8 cellular contexts compared by ENCODE assay signal in genomic region chr14:103522028-103522581, GRCh38. TPM values are rescaled to one million over a fixed set of nuclear protein-coding genes. Genes with fewer than 3 reads are reported as not detected.
DNase-seq lines count a peak whose midpoint lies in the region; ATAC-seq lines count a peak whose summit lies in the region.

No MANE protein-coding gene starts in this region.

- no peaks in the 10 kb centered on the region for H3K36me3 ChIP-seq in skeletal muscle satellite cell (ENCODE audit: insufficient read depth, low read length)

- H3K36me3 Mint-ChIP-seq in activated T-cell treated with anti-CD3 and anti-CD28 coated beads, Interleukin-2, amount 50 U/mL, for 24 hours (ENCODE audit: low read depth), result no peaks in the 10 kb centered on the region
- H3K36me3 Mint-ChIP-seq in activated T-helper 1 cell treated with anti-CD3 and anti-CD28 coated beads, Interleukin-12 subunit alpha, Interleukin-12 subunit beta, Interleukin-2, Interleukin-4 antibody, amounts not matched to agents 30 ng/mL and 10 ng/mL and 1 ng/mL, durations not matched to agents 14 hours and 24 hours and 36 hours (ENCODE audit: low read depth), result no peaks in the 10 kb centered on the region

- H3K27me3 Mint-ChIP-seq in activated T-cell treated with anti-CD3 and anti-CD28 coated beads, Interleukin-2, amount 50 U/mL, for 24 hours, result peaks cover 26% of the 10 kb centered on the region
- H3K27me3 Mint-ChIP-seq in activated T-helper 1 cell treated with anti-CD3 and anti-CD28 coated beads, Interleukin-12 subunit alpha, Interleukin-12 subunit beta, Interleukin-2, Interleukin-4 antibody, amounts not matched to agents 30 ng/mL and 10 ng/mL and 1 ng/mL, durations not matched to agents 14 hours and 24 hours and 36 hours (ENCODE audit: insufficient read depth), result peaks cover 19% of the 10 kb centered on the region

- peak overlapping the region; percentile 18 for H3K27ac Mint-ChIP-seq in activated T-cell treated with anti-CD3 and anti-CD28 coated beads, Interleukin-2, amount 50 U/mL, for 24 hours
- H3K27ac Mint-ChIP-seq in activated T-helper 1 cell treated with anti-CD3 and anti-CD28 coated beads, Interleukin-12 subunit alpha, Interleukin-12 subunit beta, Interleukin-2, Interleukin-4 antibody, amounts not matched to agents 30 ng/mL and 10 ng/mL and 1 ng/mL, durations not matched to agents 14 hours and 24 hours and 36 hours, result no peak overlapping the region

- peak overlapping the region; percentile 61 for H3K4me3 ChIP-seq in skeletal muscle satellite cell (ENCODE audit: low read length)

- H3K4me2 ChIP-seq in skeletal muscle satellite cell (ENCODE audit: low read length), result peak overlapping the region; percentile 79

- no peak for DNase-seq in activated T-cell treated with anti-CD3 and anti-CD28 coated beads, Interleukin-2, amount 50 U/mL, for 24 hours
- DNase-seq in activated T-cell treated with anti-CD3 and anti-CD28 coated beads, Interleukin-2, amount 50 U/mL, for 48 hours, result no peak
- no peak for DNase-seq in activated T-helper 1 cell treated with anti-CD3 and anti-CD28 coated beads, Interleukin-12 subunit alpha, Interleukin-12 subunit beta, Interleukin-2, Interleukin-4 antibody, amounts not matched to agents 30 ng/mL and 10 ng/mL and 1 ng/mL, durations not matched to agents 14 hours and 24 hours and 36 hours (ENCODE audit: low spot score)
- DNase-seq in left ventricle myocardium superior, result peak; percentile 64
- no peak for DNase-seq in activated effector memory CD4-positive, alpha-beta T cell treated with anti-CD3 and anti-CD28 coated beads, Interleukin-2, amount 50 U/mL, for 16 hours

- peaks cover 27% of the 10 kb centered on the region for H3K27me3 ChIP-seq in skeletal muscle satellite cell (ENCODE audit: control insufficient read depth, insufficient read depth, low read length)

- H3K9me3 ChIP-seq in skeletal muscle satellite cell (replicated peaks; ENCODE audit: low read length), result no peaks in the 10 kb centered on the region

- intact Hi-C loops in activated T-helper 1 cell treated with anti-CD3 and anti-CD28 coated beads, Interleukin-12 subunit alpha, Interleukin-12 subunit beta, Interleukin-2, Interleukin-4 antibody, amounts not matched to agents 30 ng/mL and 10 ng/mL and 1 ng/mL, durations not matched to agents 14 hours and 24 hours and 36 hours (cut with micrococcal nuclease), result loop anchor here (10.0 kb wide), 1 partner anchor 187 kb away; the partner anchor contains the start of gene EIF5
- intact Hi-C loops in left ventricle myocardium superior (cut with micrococcal nuclease), result no loop called here

- H3K9me3 Mint-ChIP-seq in activated T-cell treated with anti-CD3 and anti-CD28 coated beads, Interleukin-2, amount 50 U/mL, for 24 hours, result no peaks in the 10 kb centered on the region
- H3K9me3 Mint-ChIP-seq in activated T-helper 1 cell treated with anti-CD3 and anti-CD28 coated beads, Interleukin-12 subunit alpha, Interleukin-12 subunit beta, Interleukin-2, Interleukin-4 antibody, amounts not matched to agents 30 ng/mL and 10 ng/mL and 1 ng/mL, durations not matched to agents 14 hours and 24 hours and 36 hours, result no peaks in the 10 kb centered on the region

- H3K4me3 Mint-ChIP-seq in activated T-cell treated with anti-CD3 and anti-CD28 coated beads, Interleukin-2, amount 50 U/mL, for 24 hours, result peak overlapping the region; percentile 36
- peak overlapping the region; percentile 33 for H3K4me3 Mint-ChIP-seq in activated T-helper 1 cell treated with anti-CD3 and anti-CD28 coated beads, Interleukin-12 subunit alpha, Interleukin-12 subunit beta, Interleukin-2, Interleukin-4 antibody, amounts not matched to agents 30 ng/mL and 10 ng/mL and 1 ng/mL, durations not matched to agents 14 hours and 24 hours and 36 hours

- ATAC-seq in left ventricle myocardium superior (no peak), HG02970 (IDR thresholded peaks at IDR 0.05; ENCODE audit: low FRiP score, unreplicated experiment) (no peak), HG03520 (IDR thresholded peaks at IDR 0.05; ENCODE audit: unreplicated experiment) (no peak)

- H3K4me1 ChIP-seq in skeletal muscle satellite cell (ENCODE audit: control insufficient read depth, insufficient read depth, low read length), result peaks cover 25% of the 10 kb centered on the region

- peaks cover 13% of the 10 kb centered on the region for H3K4me1 Mint-ChIP-seq in activated T-cell treated with anti-CD3 and anti-CD28 coated beads, Interleukin-2, amount 50 U/mL, for 24 hours (ENCODE audit: low read depth)
- peaks cover 8% of the 10 kb centered on the region for H3K4me1 Mint-ChIP-seq in activated T-helper 1 cell treated with anti-CD3 and anti-CD28 coated beads, Interleukin-12 subunit alpha, Interleukin-12 subunit beta, Interleukin-2, Interleukin-4 antibody, amounts not matched to agents 30 ng/mL and 10 ng/mL and 1 ng/mL, durations not matched to agents 14 hours and 24 hours and 36 hours (ENCODE audit: low read depth)

- no peak overlapping the region for H3K9ac ChIP-seq in skeletal muscle satellite cell (ENCODE audit: low read depth, low read length)

RNA-seq across cellular contexts. Expression of gene CKB, which starts 0.5 kb away (rescaled TPM):
- 13.7 and 16.0 TPM in 2 replicates for total RNA-seq in activated T-helper 1 cell treated with anti-CD3 and anti-CD28 coated beads, Interleukin-12 subunit alpha, Interleukin-12 subunit beta, Interleukin-2, Interleukin-4 antibody, amounts not matched to agents 30 ng/mL and 10 ng/mL and 1 ng/mL, durations not matched to agents 14 hours and 24 hours and 36 hours
- 533 TPM for total RNA-seq in left ventricle myocardium superior
- total RNA-seq in skeletal muscle satellite cell (2012; rRNA removed), result 22.1 and 70.3 TPM in 2 replicates

RNA-seq across cellular contexts. Expression of gene TRMT61A, which starts 6.9 kb away (rescaled TPM):
- total RNA-seq in activated T-helper 1 cell treated with anti-CD3 and anti-CD28 coated beads, Interleukin-12 subunit alpha, Interleukin-12 subunit beta, Interleukin-2, Interleukin-4 antibody, amounts not matched to agents 30 ng/mL and 10 ng/mL and 1 ng/mL, durations not matched to agents 14 hours and 24 hours and 36 hours, result 23.4 and 23.7 TPM in 2 replicates
- total RNA-seq in left ventricle myocardium superior, result 5.5 TPM
- 14.9 and 17.0 TPM in 2 replicates for total RNA-seq in skeletal muscle satellite cell (2012; rRNA removed)

RNA-seq across cellular contexts. Expression of gene BAG5, which starts 40.4 kb away (rescaled TPM):
- 33.8 and 34.1 TPM in 2 replicates for total RNA-seq in activated T-helper 1 cell treated with anti-CD3 and anti-CD28 coated beads, Interleukin-12 subunit alpha, Interleukin-12 subunit beta, Interleukin-2, Interleukin-4 antibody, amounts not matched to agents 30 ng/mL and 10 ng/mL and 1 ng/mL, durations not matched to agents 14 hours and 24 hours and 36 hours
- 16.4 TPM for total RNA-seq in left ventricle myocardium superior
- total RNA-seq in skeletal muscle satellite cell (2012; rRNA removed), result 24.0 and 28.1 TPM in 2 replicates

RNA-seq across cellular contexts. Expression of gene COA8, which starts 40.7 kb away (rescaled TPM):
- 37.2 and 39.7 TPM in 2 replicates for total RNA-seq in activated T-helper 1 cell treated with anti-CD3 and anti-CD28 coated beads, Interleukin-12 subunit alpha, Interleukin-12 subunit beta, Interleukin-2, Interleukin-4 antibody, amounts not matched to agents 30 ng/mL and 10 ng/mL and 1 ng/mL, durations not matched to agents 14 hours and 24 hours and 36 hours
- 56.2 TPM for total RNA-seq in left ventricle myocardium superior
- 17.0 and 17.2 TPM in 2 replicates for total RNA-seq in skeletal muscle satellite cell (2012; rRNA removed)

Comparison
In these comparisons a context has a peak if more than half of its experiments do, and no peak if none do; other contexts are left out.
1. RNA of gene CKB, which starts 0.5 kb away (total RNA-seq): 533 TPM in left ventricle myocardium superior (single experiment); 13.7 to 16.0 TPM in activated T-helper 1 cell treated with anti-CD3 and anti-CD28 coated beads, Interleukin-12 subunit alpha, Interleukin-12 subunit beta, Interleukin-2, Interleukin-4 antibody, amounts not matched to agents 30 ng/mL and 10 ng/mL and 1 ng/mL, durations not matched to agents 14 hours and 24 hours and 36 hours; every median in the first group is over 10 times any median in the second.